Comparison of ENCODE assay signal across 8 cellular contexts in the genomic region with DNA sequence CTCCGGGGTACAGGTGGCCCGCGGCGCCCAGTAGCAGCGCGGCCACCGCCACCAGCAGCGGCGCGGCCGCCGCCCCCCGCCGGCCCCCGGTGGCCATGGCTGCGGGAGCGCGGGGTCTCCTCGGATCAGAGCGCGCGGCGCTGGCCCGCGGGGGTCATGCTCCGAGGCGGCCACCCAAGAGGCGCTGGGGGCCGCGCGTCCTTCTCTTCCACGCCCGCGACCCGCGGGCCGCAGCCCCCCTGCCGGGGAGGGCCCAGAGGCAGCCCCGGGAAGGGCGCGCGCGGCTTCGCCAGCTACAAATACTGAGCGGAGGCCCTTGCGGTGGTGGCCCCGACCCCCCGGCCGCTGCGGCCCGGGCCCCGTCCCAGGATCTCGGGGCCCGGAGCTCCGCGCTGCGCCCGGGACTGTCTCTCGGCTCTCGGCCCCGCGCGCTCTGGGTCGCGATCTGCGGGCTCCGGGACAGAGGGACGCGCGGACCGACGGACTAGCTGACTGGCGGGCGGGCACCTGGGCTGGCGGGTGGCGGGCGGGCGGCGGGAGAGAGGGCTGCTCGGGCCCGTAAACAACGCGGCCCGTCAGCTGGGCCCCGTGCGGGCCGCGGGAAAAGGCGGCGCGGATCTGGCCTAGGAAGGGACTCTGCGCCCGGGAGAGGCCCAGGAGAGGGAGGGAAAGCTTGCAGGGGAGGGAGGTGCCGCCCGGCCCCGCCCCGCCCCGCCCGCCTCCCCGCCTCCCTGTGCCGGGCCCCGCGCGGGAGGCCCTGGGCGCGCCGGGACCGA. TPM values are rescaled to one million over a fixed set of nuclear protein-coding genes. Genes with fewer than 3 reads are reported as not detected.
DNase-seq lines count a peak whose midpoint lies in the region; ATAC-seq and TF ChIP-seq lines count a peak whose summit lies in the region.

A gene (minus strand): TSS at position 620 of the 776 bp plus-strand sequence. CDS start 523 bp downstream, at position 97.

- DNase-seq in DMS153 (lab: John Stamatoyannopoulos, UW) (peak; percentile 81), GM23338 (ENCODE audit: low spot score) (peak; percentile 93), M059J (ENCODE audit: low read depth) (peak; percentile 70), SIG-M5 treated with dmso at 0.1 percent for 504 hours (lab: John Stamatoyannopoulos, UW; ENCODE audit: unreplicated experiment) (peak; percentile 89), Right ventricle myocardium inferior (ENCODE audit: missing footprints) (peak; percentile 93), osteoblast (ENCODE audit: insufficient read length, low spot score, missing footprints) (peak; percentile 100), tibial artery (peak; percentile 87 to 97)
- peak; percentile 54 for DNase-seq in activated naive CD8-positive, alpha-beta T cell treated with anti-CD3 and anti-CD28 coated beads, Interleukin-2, amount 50 U/mL, for 24 hours

- TF ChIP-seq CTCF in GM23338 (conservative IDR thresholded peaks at IDR 0.05; ENCODE audit: low read depth in 2 of 2) (no peak), osteoblast (IDR thresholded peaks at IDR 0.05; ENCODE audit: extremely low read depth, low read depth, low read length) (no peak), tibial artery (IDR thresholded peaks at IDR 0.05) (no peak)

- no peaks in the 10 kb centered on the region for H3K36me3 Mint-ChIP-seq in GM23338 (ENCODE audit: low read depth)
- H3K36me3 Mint-ChIP-seq in activated naive CD8-positive, alpha-beta T cell treated with anti-CD3 and anti-CD28 coated beads, Interleukin-2, amount 50 U/mL, for 24 hours (ENCODE audit: low read depth): no peaks in the 10 kb centered on the region

- 0 out of 2 replicates have a peak, but pooled peaks cover 6% of the 10 kb centered on the region for H3F3A ChIP-seq in GM23338 (replicated peaks; ENCODE audit: low read depth)

- H3K27ac ChIP-seq in GM23338 (ENCODE audit: low read depth) (no peak within 1 kb of the TSS), osteoblast (ENCODE audit: low read depth, low read length) (no peak within 1 kb of the TSS), tibial artery (peak within 1 kb of the TSS; percentile 96 to 99)

- H3K4me3 Mint-ChIP-seq in GM23338: peak within 1 kb of the TSS; percentile 76
- peak within 1 kb of the TSS; percentile 78 for H3K4me3 Mint-ChIP-seq in activated naive CD8-positive, alpha-beta T cell treated with anti-CD3 and anti-CD28 coated beads, Interleukin-2, amount 50 U/mL, for 24 hours

- peaks cover 20% of the 10 kb centered on the region for H3K4me1 Mint-ChIP-seq in GM23338
- peaks cover 12% of the 10 kb centered on the region for H3K4me1 Mint-ChIP-seq in activated naive CD8-positive, alpha-beta T cell treated with anti-CD3 and anti-CD28 coated beads, Interleukin-2, amount 50 U/mL, for 24 hours

- H3K9me3 Mint-ChIP-seq in GM23338: no peaks in the 10 kb centered on the region
- H3K9me3 Mint-ChIP-seq in activated naive CD8-positive, alpha-beta T cell treated with anti-CD3 and anti-CD28 coated beads, Interleukin-2, amount 50 U/mL, for 24 hours: no peaks in the 10 kb centered on the region

- H3K27ac Mint-ChIP-seq in GM23338: no peak within 1 kb of the TSS
- no peak within 1 kb of the TSS for H3K27ac Mint-ChIP-seq in activated naive CD8-positive, alpha-beta T cell treated with anti-CD3 and anti-CD28 coated beads, Interleukin-2, amount 50 U/mL, for 24 hours

- H3K9me3 ChIP-seq in osteoblast (ENCODE audit: low read depth, low read length) (no peaks in the 10 kb centered on the region), tibial artery (no peaks in the 10 kb centered on the region)

- H3K4me2 ChIP-seq in GM23338: peak within 1 kb of the TSS; percentile 93
- peak within 1 kb of the TSS; percentile 82 for H3K4me2 ChIP-seq in osteoblast (ENCODE audit: insufficient read depth, low read length)

- H3K4me1 ChIP-seq in GM23338 (ENCODE audit: insufficient read depth) (peaks cover 16% of the 10 kb centered on the region), osteoblast (ENCODE audit: insufficient read depth, low read length) (no peaks in the 10 kb centered on the region), tibial artery (peaks cover 0 to 39% (median 19%) of the 10 kb centered on the region in 4 donors)

- H3K4me3 ChIP-seq in GM23338: peak within 1 kb of the TSS; percentile 78
- peak within 1 kb of the TSS; percentile 74 for H3K4me3 ChIP-seq in osteoblast (ENCODE audit: insufficient read depth, low read length)
- peak within 1 kb of the TSS; percentile 99 to 100 for H3K4me3 ChIP-seq in tibial artery

- peaks cover 39% of the 10 kb centered on the region for H3K79me2 ChIP-seq in GM23338 (replicated peaks; ENCODE audit: insufficient read depth)
- H3K79me2 ChIP-seq in osteoblast (ENCODE audit: insufficient read depth, low read length): no peaks in the 10 kb centered on the region

- H3K36me3 ChIP-seq in GM23338 (ENCODE audit: insufficient read depth) (no peaks in the 10 kb centered on the region), osteoblast (ENCODE audit: insufficient read depth, low read length) (no peaks in the 10 kb centered on the region), tibial artery (no peaks in the 10 kb centered on the region)

- no peaks in the 10 kb centered on the region for H3K9me2 ChIP-seq in GM23338 (ENCODE audit: insufficient read depth)

- H2AFZ ChIP-seq in GM23338 (peak within 1 kb of the TSS; percentile 96), osteoblast (ENCODE audit: low read length) (peak within 1 kb of the TSS; percentile 62)

- intact Hi-C loops in Right ventricle myocardium inferior (cut with DNase I) (loop anchor here (1.0 to 2.0 kb wide), 2 partner anchors 96 to 145 kb away; no protein-coding TSS in a partner anchor), tibial artery (cut with DNase I; ENCODE audit: low total_unique reads) (loop anchor here (1.0 to 5.0 kb wide), 3 partner anchors 52 to 137 kb away; no protein-coding TSS in a partner anchor)

- peak; percentile 84 for ATAC-seq in GM23338
- ATAC-seq in activated naive CD8-positive, alpha-beta T cell treated with anti-CD3 and anti-CD28 coated beads, Interleukin-2, amount 50 U/mL, for 24 hours: peak; percentile 84
- peak; percentile 98 for ATAC-seq in Right ventricle myocardium inferior

- peaks cover 16% of the 10 kb centered on the region for H3K27me3 Mint-ChIP-seq in GM23338 (ENCODE audit: insufficient read depth, low read depth, poor library complexity)
- H3K27me3 Mint-ChIP-seq in activated naive CD8-positive, alpha-beta T cell treated with anti-CD3 and anti-CD28 coated beads, Interleukin-2, amount 50 U/mL, for 24 hours: peaks cover 43% of the 10 kb centered on the region

- H4K20me1 ChIP-seq in GM23338 (replicated peaks; ENCODE audit: insufficient read depth) (peaks cover 8% of the 10 kb centered on the region), osteoblast (ENCODE audit: insufficient read depth, low read length) (peaks cover 6% of the 10 kb centered on the region)

- H3K27me3 ChIP-seq in GM23338 (ENCODE audit: insufficient read depth) (peaks cover 8% of the 10 kb centered on the region; the same call in 1 of the 2 replicates), osteoblast (ENCODE audit: insufficient read depth, low read length) (peaks cover 9% of the 10 kb centered on the region), tibial artery (no peaks in the 10 kb centered on the region)

TF ChIP-seq in GM23338, 12 proteins besides CTCF, POLR2A, EP300 and RAD21:
- TF ChIP-seq JUNB (IDR thresholded peaks at IDR 0.05; ENCODE audit: unreplicated experiment) (no peak), CREB1 (CRISPR knock-in tag; IDR thresholded peaks at IDR 0.05; ENCODE audit: low read depth) (0 out of 2 replicates have a peak, but pooled peaks have one; percentile 46), EZH2phosphoT487 (IDR thresholded peaks at IDR 0.05; ENCODE audit: unreplicated experiment) (no peak), POLR2AphosphoS5 (IDR thresholded peaks at IDR 0.05; ENCODE audit: low read depth) (peak; percentile 46)

RNA-seq across cellular contexts. Expression of the gene that starts here (rescaled TPM):
- total RNA-seq in GM23338 (2014; rRNA removed; shearing (Covaris generic)): 52.1 and 55.2 TPM in 2 replicates
- 17.3 and 19.2 TPM in 2 replicates for polyA plus RNA-seq in GM23338 (2016; fragmentation: Nextera tagmentation; extraction: Ambion mirVana)
- 0.37 and 1.6 TPM in 2 replicates for total RNA-seq in M059J (2014; rRNA removed; shearing (Covaris generic))
- total RNA-seq in Right ventricle myocardium inferior: 73.5 TPM
- total RNA-seq in osteoblast: 36.8 and 44.2 TPM in 2 replicates

Comparison
In these comparisons a context has a peak if more than half of its experiments do, and no peak if none do; other contexts are left out.
1. RNA of the gene that starts here (total RNA-seq): 73.5 TPM in Right ventricle myocardium inferior (single experiment), 52.1 to 55.2 TPM in GM23338 and 36.8 to 44.2 TPM in osteoblast; 0.37 to 1.6 TPM in M059J; every median in the first group is over 10 times any median in the second.
2. H3K27ac ChIP-seq: peak in tibial artery (2 of 2); none in GM23338 (single experiment) and osteoblast (single experiment).
3. Peak in every context shown above with its lines, with median percentiles within 50 percentile points of each other: DNase-seq, ATAC-seq and H3K4me3 ChIP-seq.